20 cellular contexts compared by ENCODE assay signal in genomic region chr6:144649085-144649484, GRCh38.
A peak's percentile ranks its signal among the peaks of the same experiment; 100 is the strongest.
DNase-seq lines count a peak whose midpoint lies in the region; ATAC-seq, FAIRE-seq and TF ChIP-seq lines count a peak whose summit lies in the region.
"Had no signal": no experiment of that assay in that cellular context is flagged by ENCODE, and none has a peak within 500 bp of the region (broad histone marks: within the 10 kb centered on the region; RNA-seq: fewer than 3 reads in every experiment).

No MANE protein-coding gene starts in this region.

- H3K27me3 Mint-ChIP-seq in GM23338 (ENCODE audit: insufficient read depth, low read depth, poor library complexity) (no peaks in the 10 kb centered on the region), activated B cell treated with CpG ODN at 0.5 μM for 24 hours (no peaks in the 10 kb centered on the region)
- H3K27me3 Mint-ChIP-seq: CD4-positive, alpha-beta memory T cell had no signal

- CTCF ChIA-PET in A549 (lab: Yijun Ruan, JAX) (interaction anchor here (1.4 kb wide), 1 partner anchor 12 kb away, joined by 3 read pairs; no protein-coding TSS in a partner anchor), activated B cell treated with CpG ODN at 0.5 μM for 24 hours (lab: Charles Lee) (no interaction called here), HepG2 (lab: Yijun Ruan, JAX; ENCODE audit: low intra/inter-chr PET ratio, low total read pairs) (no interaction called here)

- H2AFZ ChIP-seq in GM23338 (no peak overlapping the region), HepG2 (ENCODE audit: low read length) (no peak overlapping the region)

- H3K9me2 ChIP-seq in GM23338 (ENCODE audit: insufficient read depth): no peaks in the 10 kb centered on the region

- no peak for ATAC-seq in A549
- no peak for ATAC-seq in GM23338
- ATAC-seq in activated B cell treated with CpG ODN at 0.5 μM for 24 hours (ENCODE audit: low read depth): no peak
- no peak for ATAC-seq in HepG2
- no peak for ATAC-seq in activated naive CD4-positive, alpha-beta T cell treated with anti-CD3 and anti-CD28 coated beads, Interleukin-2, amount 50 U/mL, for 72 hours

- H3K9ac ChIP-seq in HepG2 (ENCODE audit: insufficient read depth, low read depth, low read length): peak overlapping the region; percentile 36

- FAIRE-seq in A549 (lab: Jason Lieb, UNC) (no peak), HepG2 (lab: Jason Lieb, UNC) (no peak)
- FAIRE-seq: GM12892, GM18507 had no signal

- intact Hi-C loops in activated B cell treated with CpG ODN at 0.5 μM for 24 hours (cut with micrococcal nuclease) (no loop called here), HepG2 (cut with micrococcal nuclease; ENCODE audit: unreplicated experiment) (no loop called here), adrenal gland (cut with DNase I) (no loop called here)

- H3K9me3 Mint-ChIP-seq in GM23338 (no peaks in the 10 kb centered on the region), activated B cell treated with CpG ODN at 0.5 μM for 24 hours (no peaks in the 10 kb centered on the region)
- H3K9me3 Mint-ChIP-seq in activated naive CD4-positive, alpha-beta T cell treated with anti-CD3 and anti-CD28 coated beads, Interleukin-2, amount 50 U/mL, for 72 hours: peaks cover 0 to 4% of the 10 kb centered on the region in 2 donors

- no peak for TF ChIP-seq CTCF in A549 (IDR thresholded peaks at IDR 0.05)
- TF ChIP-seq CTCF in GM23338 (conservative IDR thresholded peaks at IDR 0.05; ENCODE audit: low read depth in 2 of 2): no peak
- no peak for TF ChIP-seq CTCF in activated B cell treated with CpG ODN at 0.5 μM for 24 hours (IDR thresholded peaks at IDR 0.05)
- TF ChIP-seq CTCF in HepG2 (CRISPR knock-in tag; IDR thresholded peaks at IDR 0.05): no peak
- no peak for TF ChIP-seq CTCF in adrenal gland (IDR thresholded peaks at IDR 0.05)

- peaks cover 37% of the 10 kb centered on the region for H3K4me1 ChIP-seq in A549
- peaks cover 59% of the 10 kb centered on the region for H3K4me1 ChIP-seq in GM23338 (ENCODE audit: insufficient read depth)
- peaks cover 100% of the 10 kb centered on the region for H3K4me1 ChIP-seq in HepG2 (ENCODE audit: insufficient read depth, low read length)
- peaks cover 7 to 22% of the 10 kb centered on the region in 2 donors for H3K4me1 ChIP-seq in adrenal gland (replicated peaks in 1 of 2)

- H3K4me3 Mint-ChIP-seq in GM23338 (no peak overlapping the region), activated B cell treated with CpG ODN at 0.5 μM for 24 hours (no peak overlapping the region)
- H3K4me3 Mint-ChIP-seq: CD14-positive monocyte; CD4-positive, alpha-beta memory T cell had no signal

- H3K9me3 ChIP-seq in A549 (no peaks in the 10 kb centered on the region), HepG2 (ENCODE audit: low read length) (no peaks in the 10 kb centered on the region), adrenal gland (replicated peaks in 1 of 3) (no peaks in the 10 kb centered on the region)

- H3K79me2 ChIP-seq in GM23338 (replicated peaks; ENCODE audit: insufficient read depth) (peaks cover 10% of the 10 kb centered on the region; the same call in 1 of the 2 replicates), HepG2 (ENCODE audit: insufficient read depth, low read length) (peaks cover 9% of the 10 kb centered on the region)

- DNase-seq in A549 (ENCODE audit: low read depth in 1 of 2, low spot score in 1 of 2): no peak
- DNase-seq in GM23338 (ENCODE audit: low spot score): no peak
- DNase-seq in activated B cell treated with CpG ODN at 0.5 μM for 24 hours: no peak
- DNase-seq in HepG2 (ENCODE audit: low spot score): peak; percentile 39
- DNase-seq in adrenal gland: no peak
- DNase-seq in NCI-H524 (lab: John Stamatoyannopoulos, UW): no peak
- DNase-seq in activated naive CD4-positive, alpha-beta T cell treated with anti-CD3 and anti-CD28 coated beads, Interleukin-2, amount 50 U/mL, for 72 hours (ENCODE audit: low spot score in 2 of 2): no peak
- DNase-seq in substantia nigra (lab: John Stamatoyannopoulos, UW): no peak
- DNase-seq: ACHN; CD4-positive, alpha-beta memory T cell; DMS153; DMS79; GDM1; HCEC 1CT; IMR-90; KBM-7 had no signal

- H4K20me1 ChIP-seq in GM23338 (replicated peaks; ENCODE audit: insufficient read depth) (no peaks in the 10 kb centered on the region), HepG2 (ENCODE audit: insufficient read depth, low read length) (no peaks in the 10 kb centered on the region)

- H3K27ac Mint-ChIP-seq in GM23338: peak overlapping the region; percentile 74
- H3K27ac Mint-ChIP-seq in activated B cell treated with CpG ODN at 0.5 μM for 24 hours: peak overlapping the region; percentile 57
- H3K27ac Mint-ChIP-seq in activated naive CD4-positive, alpha-beta T cell treated with anti-CD3 and anti-CD28 coated beads, Interleukin-2, amount 50 U/mL, for 72 hours: no peak overlapping the region

- 0 out of 6 replicates have a peak overlapping the region, but pooled peaks of 1 of the 2 experiments have one; percentile 37 for H3K27ac ChIP-seq in A549
- H3K27ac ChIP-seq in GM23338 (ENCODE audit: low read depth): peak overlapping the region; percentile 96; the same call in 1 of the 2 replicates
- H3K27ac ChIP-seq in HepG2 (ENCODE audit: extremely low read length, insufficient read depth, low read length): peak overlapping the region; percentile 83
- no peak overlapping the region for H3K27ac ChIP-seq in adrenal gland
- no peak overlapping the region for H3K27ac ChIP-seq in substantia nigra (ENCODE audit: low read depth, low read length, poor library complexity, severe bottlenecking)
- H3K27ac ChIP-seq: HL-60 had no signal

- POLR2A ChIA-PET in A549 (lab: Yijun Ruan, JAX) (no interaction called here), activated B cell treated with CpG ODN at 0.5 μM for 24 hours (lab: Charles Lee) (no interaction called here), HepG2 (lab: Yijun Ruan, JAX) (interaction anchor here (1.4 to 2.1 kb wide), 2 partner anchors 12 kb away, joined by 5 to 26 read pairs; no protein-coding TSS in a partner anchor)

- in situ Hi-C loops in HepG2 (cut with HindIII; ENCODE audit: extremely low pct_ligation_motif_present, low pct_unique_long_range_greater_than_20kb): no loop called here

- no peaks in the 10 kb centered on the region for H3F3A ChIP-seq in GM23338 (replicated peaks; ENCODE audit: low read depth)

- H3K4me2 ChIP-seq in A549 (peak overlapping the region; percentile 75), GM23338 (peak overlapping the region; percentile 9; the same call in 1 of the 2 replicates), HepG2 (ENCODE audit: low read depth, low read length) (peak overlapping the region; percentile 68)

- 71% methylated on average over 2 of the region's 2 CpGs for WGBS in A549 (ENCODE audit: missing lambda C conversion rate)
- 42% methylated on average over 2 of the region's 2 CpGs for WGBS in HepG2 (ENCODE audit: low lambda C conversion rate)
- WGBS in adrenal gland, 4 donors: 87 to 98% (median 95%) methylated on average over 2 of the region's 2 CpGs

- TF ChIP-seq EP300 in A549 (IDR thresholded peaks at IDR 0.05) (no peak), HepG2 (IDR thresholded peaks at IDR 0.05; ENCODE audit: low read depth in 2 of 2, low read length in 2 of 2) (peak in 1 of 2 experiments; percentile 69; a peak in 2 of 4 replicates), HepG2 (CRISPR knock-in tag; IDR thresholded peaks at IDR 0.05; ENCODE audit: borderline replicate concordance) (no peak)

- TF ChIP-seq POLR2A in A549 (IDR thresholded peaks at IDR 0.05; ENCODE audit: low read length) (no peak), HepG2 (IDR thresholded peaks at IDR 0.05; ENCODE audit: insufficient read depth in 1 of 2, low read depth in 2 of 2, low read length in 2 of 2) (no peak), adrenal gland (IDR thresholded peaks at IDR 0.05) (no peak)

- TF ChIP-seq RAD21 in A549 (conservative IDR thresholded peaks at IDR 0.05 in 1 of 2, IDR thresholded peaks at IDR 0.05 in 1 of 2) (no peak), HepG2 (CRISPR knock-in tag; IDR thresholded peaks at IDR 0.05) (no peak)

- no peaks in the 10 kb centered on the region for H3K27me3 ChIP-seq in GM23338 (ENCODE audit: insufficient read depth)
- H3K27me3 ChIP-seq in HepG2 (ENCODE audit: control insufficient read depth in 1 of 2, insufficient read depth in 2 of 2, low read length in 2 of 2): no peaks in the 10 kb centered on the region
- H3K27me3 ChIP-seq in adrenal gland: no peaks in the 10 kb centered on the region

- H3K36me3 ChIP-seq in GM23338 (ENCODE audit: insufficient read depth) (no peaks in the 10 kb centered on the region), HepG2 (replicated peaks in 1 of 2; ENCODE audit: control insufficient read depth in 1 of 2, insufficient read depth in 2 of 2, low read length in 2 of 2) (no peaks in the 10 kb centered on the region; a peak in 1 of 5 replicates), adrenal gland (replicated peaks in 1 of 2) (no peaks in the 10 kb centered on the region)

- H3K4me3 ChIP-seq in A549 (no peak overlapping the region), GM23338 (no peak overlapping the region), HepG2 (replicated peaks in 1 of 3; ENCODE audit: insufficient read depth in 1 of 3, low read depth in 2 of 3, low read length in 3 of 3) (no peak overlapping the region), adrenal gland (no peak overlapping the region)

- H3K36me3 Mint-ChIP-seq in GM23338 (ENCODE audit: low read depth) (peaks cover 4% of the 10 kb centered on the region; the same call in 2 of the 3 replicates), activated B cell treated with CpG ODN at 0.5 μM for 24 hours (ENCODE audit: low read depth) (peaks cover 19% of the 10 kb centered on the region)
- peaks cover 5 to 12% of the 10 kb centered on the region in 2 donors for H3K36me3 Mint-ChIP-seq in activated naive CD4-positive, alpha-beta T cell treated with anti-CD3 and anti-CD28 coated beads, Interleukin-2, amount 50 U/mL, for 72 hours

- BruUV-seq in HepG2 (replicated peaks; lab: Mats Ljungman, UMichigan): no TSS peak

- H3K4me1 Mint-ChIP-seq in GM23338: peaks cover 43% of the 10 kb centered on the region
- peaks cover 28% of the 10 kb centered on the region for H3K4me1 Mint-ChIP-seq in activated B cell treated with CpG ODN at 0.5 μM for 24 hours

TF ChIP-seq in A549, 52 proteins besides CTCF, POLR2A, EP300 and RAD21:
- TF ChIP-seq SMC3 (IDR thresholded peaks at IDR 0.05) (no peak), FOSL2 (IDR thresholded peaks at IDR 0.05) (no peak), FOSL2 (CRISPR knock-in tag; IDR thresholded peaks at IDR 0.05) (no peak), HOXB5 (CRISPR knock-in tag; IDR thresholded peaks at IDR 0.05) (no peak), GATA3 (IDR thresholded peaks at IDR 0.05; ENCODE audit: borderline replicate concordance) (no peak)

TF ChIP-seq in HepG2, 621 proteins besides CTCF, POLR2A, EP300 and RAD21 (continues in another document):
- TF ChIP-seq MED1 (CRISPR knock-in tag; IDR thresholded peaks at IDR 0.05): peak; percentile 52; the same call in 1 of the 2 replicates
- peak; percentile 60; the same call in 1 of the 2 replicates for TF ChIP-seq FOXO1 (CRISPR knock-in tag; IDR thresholded peaks at IDR 0.05)
- TF ChIP-seq KAT8 (CRISPR knock-in tag; IDR thresholded peaks at IDR 0.05): 0 out of 2 replicates have a peak, but pooled peaks have one; percentile 26
- no peak for TF ChIP-seq PHF8 (CRISPR knock-in tag; IDR thresholded peaks at IDR 0.05)
- TF ChIP-seq ZNF652 (CRISPR knock-in tag; IDR thresholded peaks at IDR 0.05; ENCODE audit: borderline replicate concordance, low read depth): peak; percentile 36; the same call in 1 of the 2 replicates
- no peak for TF ChIP-seq RCOR2 (CRISPR knock-in tag; IDR thresholded peaks at IDR 0.05)
- TF ChIP-seq SMARCC2 (IDR thresholded peaks at IDR 0.05): no peak
- no peak for TF ChIP-seq MTF1 (CRISPR knock-in tag; IDR thresholded peaks at IDR 0.05)

Comparison
In these comparisons a context has a peak if more than half of its experiments do, and no peak if none do; other contexts are left out.
1. H3K27ac ChIP-seq: peak in GM23338 (single experiment) and HepG2 (single experiment); none in adrenal gland (0 of 5) and substantia nigra (single experiment).
2. H3K4me2 ChIP-seq: peak in every context shown above with its lines; median percentile 75 in A549; 68 in HepG2; 9 in GM23338.
3. H3K27ac Mint-ChIP-seq: peak in GM23338 (single experiment) and activated B cell treated with CpG ODN at 0.5 μM for 24 hours (single experiment); none in activated naive CD4-positive, alpha-beta T cell treated with anti-CD3 and anti-CD28 coated beads, Interleukin-2, amount 50 U/mL, for 72 hours (0 of 2).